16 cellular contexts compared by ENCODE assay signal in the genomic region with DNA sequence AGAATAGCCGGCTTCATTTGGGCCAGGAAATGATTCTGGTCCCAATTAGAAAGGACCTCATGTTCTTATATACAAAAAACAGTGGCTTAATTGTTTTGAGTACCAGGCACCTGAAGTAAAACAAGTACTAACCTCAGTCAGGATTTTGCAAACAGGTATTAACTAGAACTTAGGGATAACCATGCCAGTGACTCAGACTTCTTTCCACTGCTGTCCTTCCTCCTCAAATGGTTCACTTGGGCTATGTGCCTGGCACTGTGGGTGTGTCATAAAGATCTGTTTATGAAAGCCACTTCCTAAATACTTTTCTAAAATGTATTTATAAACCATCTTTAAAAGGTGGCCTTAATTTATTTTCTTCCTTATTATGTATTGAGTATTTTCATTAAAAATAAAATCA. TPM values are rescaled to one million over a fixed set of nuclear protein-coding genes. Genes with fewer than 3 reads are reported as not detected.
DNase-seq lines count a peak whose midpoint lies in the region; ATAC-seq and TF ChIP-seq lines count a peak whose summit lies in the region.
"Had no signal": no experiment of that assay in that cellular context is flagged by ENCODE, and none has a peak within 500 bp of the region (broad histone marks: within the 10 kb centered on the region; RNA-seq: fewer than 3 reads in every experiment).

No MANE protein-coding gene starts in this region.

- CTCF ChIA-PET in mammary epithelial cell (lab: Charles Lee; ENCODE audit: low non-redundant PET) = no interaction called here

- 0% methylated on average over 1 of the region's 1 CpG for WGBS in mammary epithelial cell (ENCODE audit: low coverage, missing lambda C conversion rate)
- 87 to 94% methylated on average over 1 of the region's 1 CpG for WGBS in body of pancreas, 2 donors

- H4K20me1 ChIP-seq in mammary epithelial cell (ENCODE audit: insufficient read depth, low read length) = no peaks in the 10 kb centered on the region

- intact Hi-C loops in left ventricle myocardium inferior (cut with micrococcal nuclease) = no loop called here
- intact Hi-C loops in cardiac septum (cut with DNase I) = no loop called here
- intact Hi-C loops in mammary epithelial cell (cut with micrococcal nuclease) = no loop called here
- intact Hi-C loops in uterus (cut with DNase I; ENCODE audit: low total_unique reads) = no loop called here
- intact Hi-C loops in body of pancreas (cut with DNase I) = no loop called here

- in situ Hi-C loops in mammary epithelial cell (cut with MboI; ENCODE audit: low sequenced_read_pairs in 2 of 2) = no loop called here

- TF ChIP-seq CTCF in left ventricle myocardium inferior (IDR thresholded peaks at IDR 0.05; ENCODE audit: borderline replicate concordance) (no peak), mammary epithelial cell (conservative IDR thresholded peaks at IDR 0.05 in 1 of 2, IDR thresholded peaks at IDR 0.05 in 1 of 2; ENCODE audit: extremely low read depth in 1 of 2, insufficient read depth in 1 of 2, low read depth in 1 of 2, low read length in 2 of 2) (no peak), uterus (IDR thresholded peaks at IDR 0.05) (no peak), body of pancreas (IDR thresholded peaks at IDR 0.05) (no peak)

- H2AFZ ChIP-seq in mammary epithelial cell (ENCODE audit: low read depth, low read length) = no peak overlapping the region

- BruUV-seq in mammary epithelial cell (replicated peaks; lab: Mats Ljungman, UMichigan) = no TSS peak

- peak overlapping the region; percentile 62 for H3K9ac ChIP-seq in mammary epithelial cell (ENCODE audit: insufficient read depth, low read length)
- peak overlapping the region; percentile 23; the same call in 1 of the 2 replicates for H3K9ac ChIP-seq in iPS-20b (ENCODE audit: low read depth, low read length)

- no peaks in the 10 kb centered on the region for H3K27me3 ChIP-seq in left ventricle myocardium inferior (ENCODE audit: low read depth)
- H3K27me3 ChIP-seq in mammary epithelial cell (ENCODE audit: insufficient read depth, low read length) = no peaks in the 10 kb centered on the region
- no peaks in the 10 kb centered on the region for H3K27me3 ChIP-seq in iPS-20b (ENCODE audit: insufficient read depth, low read length)
- no peaks in the 10 kb centered on the region for H3K27me3 ChIP-seq in uterus
- no peaks in the 10 kb centered on the region for H3K27me3 ChIP-seq in body of pancreas

- peak overlapping the region; percentile 56 for H3K4me2 ChIP-seq in mammary epithelial cell (ENCODE audit: insufficient read depth, low read depth, low read length)

- DNase-seq in left ventricle myocardium inferior (no peak), cardiac septum (ENCODE audit: low spot score) (no peak), mammary epithelial cell (peak; percentile 88), uterus (no peak), retina (no peak), SHP77 (lab: John Stamatoyannopoulos, UW) (no peak), body of pancreas (no peak)
- DNase-seq: activated CD4-positive, CD25-positive, alpha-beta regulatory T cell treated with anti-CD3 and anti-CD28 coated beads, Interleukin-2, amount 50 U/mL, for 72 hours; DMS53; naive thymus-derived CD8-positive, alpha-beta T cell; NCI-H446 treated with DMSO at 0.1 percent for 48 hours; stimulated activated CD4-positive, alpha-beta T cell treated with anti-CD3 and anti-CD28 coated beads, Interleukin-15, amount 100 ng/mL, for 24 hours had no signal

- no peaks in the 10 kb centered on the region for H3K9me3 ChIP-seq in left ventricle myocardium inferior (replicated peaks)
- no peaks in the 10 kb centered on the region for H3K9me3 ChIP-seq in mammary epithelial cell (replicated peaks; ENCODE audit: insufficient read depth, low read length)
- H3K9me3 ChIP-seq in iPS-20b (ENCODE audit: insufficient read depth, low read depth, low read length) = no peaks in the 10 kb centered on the region
- no peaks in the 10 kb centered on the region for H3K9me3 ChIP-seq in uterus
- no peaks in the 10 kb centered on the region for H3K9me3 ChIP-seq in body of pancreas

- no peak for ATAC-seq in body of pancreas
- ATAC-seq: naive thymus-derived CD8-positive, alpha-beta T cell; stimulated activated effector memory CD8-positive, alpha-beta T cell treated with anti-CD3 and anti-CD28 coated beads, Interleukin-12 subunit alpha, Interleukin-12 subunit beta, amount 100 ng/mL, for 72 hours had no signal

- no peak overlapping the region for H3K4me3 ChIP-seq in left ventricle myocardium inferior
- H3K4me3 ChIP-seq in mammary epithelial cell (replicated peaks in 1 of 3; ENCODE audit: insufficient read depth in 1 of 3, low read depth in 2 of 3, low read length in 3 of 3) = no peak overlapping the region
- H3K4me3 ChIP-seq in iPS-20b (ENCODE audit: low read length) = no peak overlapping the region
- no peak overlapping the region for H3K4me3 ChIP-seq in uterus
- no peak overlapping the region for H3K4me3 ChIP-seq in body of pancreas

- H3K4me1 ChIP-seq in left ventricle myocardium inferior = peaks cover 70% of the 10 kb centered on the region
- peaks cover 68% of the 10 kb centered on the region for H3K4me1 ChIP-seq in mammary epithelial cell (ENCODE audit: insufficient read depth, low read length)
- H3K4me1 ChIP-seq in iPS-20b (ENCODE audit: insufficient read depth, low read length) = peaks cover 25% of the 10 kb centered on the region
- H3K4me1 ChIP-seq in uterus = peaks cover 11 to 12% of the 10 kb centered on the region in 2 donors
- no peaks in the 10 kb centered on the region for H3K4me1 ChIP-seq in body of pancreas

- H3K36me3 ChIP-seq in left ventricle myocardium inferior = no peaks in the 10 kb centered on the region
- peaks cover 2% of the 10 kb centered on the region for H3K36me3 ChIP-seq in mammary epithelial cell (ENCODE audit: insufficient read depth, low read length)
- H3K36me3 ChIP-seq in iPS-20b (ENCODE audit: insufficient read depth, low read depth, low read length) = peaks cover 41% of the 10 kb centered on the region
- H3K36me3 ChIP-seq in uterus = no peaks in the 10 kb centered on the region
- H3K36me3 ChIP-seq in body of pancreas (replicated peaks in 1 of 2; ENCODE audit: insufficient read depth in 1 of 2, low read depth in 2 of 2) = no peaks in the 10 kb centered on the region

- dilution Hi-C loops in mammary epithelial cell (cut with HindIII; ENCODE audit: low sequenced_read_pairs) = no loop called here

- TF ChIP-seq POLR2A in uterus (IDR thresholded peaks at IDR 0.05) (no peak), body of pancreas (IDR thresholded peaks at IDR 0.05) (no peak)

- H3K79me2 ChIP-seq in mammary epithelial cell (ENCODE audit: insufficient read depth, low read length) = peaks cover 21% of the 10 kb centered on the region

- H3K27ac ChIP-seq in left ventricle myocardium inferior (replicated peaks) (peak overlapping the region; percentile 80), mammary epithelial cell (ENCODE audit: insufficient read depth, low read depth, low read length) (peak overlapping the region; percentile 95), iPS-20b (ENCODE audit: low read length) (no peak overlapping the region), uterus (peak overlapping the region; percentile 47 to 81), body of pancreas (no peak overlapping the region)

RNA-seq across cellular contexts. Expression of a gene that starts 10.7 kb away (rescaled TPM):
- total RNA-seq in left ventricle myocardium inferior (not detected), cardiac septum (not detected), mammary epithelial cell (under 1 TPM in 1 of 2 donors, not detected in 1; 0.26 TPM), uterus (1 to 10 TPM in 1 of 4 donors, not detected in 3; 1.5 TPM), body of pancreas (not detected)
- not detected for polyA plus RNA-seq in mammary epithelial cell
- polyA minus RNA-seq in mammary epithelial cell = not detected
- total RNA-seq: activated T-helper 1 cell treated with anti-CD3 and anti-CD28 coated beads, Interleukin-12 subunit alpha, Interleukin-12 subunit beta, Interleukin-2, Interleukin-4 antibody, amounts not matched to agents 30 ng/mL and 10 ng/mL and 1 ng/mL, durations not matched to agents 14 hours and 24 hours and 36 hours; cerebellum; naive thymus-derived CD8-positive, alpha-beta T cell had no signal
- polyA plus RNA-seq: naive thymus-derived CD8-positive, alpha-beta T cell had no signal

RNA-seq across cellular contexts. Expression of a gene that starts 39.8 kb away (rescaled TPM):
- total RNA-seq in left ventricle myocardium inferior (18.8 TPM), cardiac septum (15.1 TPM), mammary epithelial cell (10 to 100 TPM; 17.0 to 42.7 TPM), uterus (10 to 100 TPM in 3 of 4 donors, under 1 TPM in 1; 0.59 to 46.1 (median 20.9) TPM), body of pancreas (1 to 10 TPM; 8.8 to 9.9 TPM)
- polyA plus RNA-seq in mammary epithelial cell = 32.0 TPM
- polyA minus RNA-seq in mammary epithelial cell = 30.9 TPM

Comparison
In these comparisons a context has a peak if more than half of its experiments do, and no peak if none do; other contexts are left out.
1. H3K27ac ChIP-seq: peak in left ventricle myocardium inferior (single experiment), mammary epithelial cell (single experiment) and uterus (2 of 2); none in iPS-20b (single experiment) and body of pancreas (0 of 4).